Comparison of ENCODE assay signal across 2 cellular contexts in genomic region chr16:67286441-67287235, GRCh38.
TF ChIP-seq lines count a peak whose summit lies in the region.

No MANE protein-coding gene starts in this region.

TF ChIP-seq in IMR-90, 13 proteins besides CTCF, POLR2A, EP300 and RAD21:
- no peak for TF ChIP-seq ELK1 (IDR thresholded peaks at IDR 0.05; ENCODE audit: borderline replicate concordance, low read depth, low read length)
- no peak for TF ChIP-seq MXI1 (IDR thresholded peaks at IDR 0.05; ENCODE audit: borderline replicate concordance, low read depth, low read length)
- TF ChIP-seq FOS (IDR thresholded peaks at IDR 0.05; ENCODE audit: low read depth, low read length), result no peak

TF ChIP-seq in K562, 482 proteins besides CTCF, POLR2A, EP300 and RAD21:
- peak; percentile 54 for TF ChIP-seq POLR2G (IDR thresholded peaks at IDR 0.05; ENCODE audit: low read depth, low read length)
- peak; percentile 58 for TF ChIP-seq RBFOX2 (IDR thresholded peaks at IDR 0.05; ENCODE audit: low read depth, low read length)
- no peak for TF ChIP-seq PHTF2 (CRISPR knock-in tag; IDR thresholded peaks at IDR 0.05)
- TF ChIP-seq ESRRA (IDR thresholded peaks at IDR 0.05; ENCODE audit: borderline replicate concordance, low read depth), result no peak
